In the genomic region with DNA sequence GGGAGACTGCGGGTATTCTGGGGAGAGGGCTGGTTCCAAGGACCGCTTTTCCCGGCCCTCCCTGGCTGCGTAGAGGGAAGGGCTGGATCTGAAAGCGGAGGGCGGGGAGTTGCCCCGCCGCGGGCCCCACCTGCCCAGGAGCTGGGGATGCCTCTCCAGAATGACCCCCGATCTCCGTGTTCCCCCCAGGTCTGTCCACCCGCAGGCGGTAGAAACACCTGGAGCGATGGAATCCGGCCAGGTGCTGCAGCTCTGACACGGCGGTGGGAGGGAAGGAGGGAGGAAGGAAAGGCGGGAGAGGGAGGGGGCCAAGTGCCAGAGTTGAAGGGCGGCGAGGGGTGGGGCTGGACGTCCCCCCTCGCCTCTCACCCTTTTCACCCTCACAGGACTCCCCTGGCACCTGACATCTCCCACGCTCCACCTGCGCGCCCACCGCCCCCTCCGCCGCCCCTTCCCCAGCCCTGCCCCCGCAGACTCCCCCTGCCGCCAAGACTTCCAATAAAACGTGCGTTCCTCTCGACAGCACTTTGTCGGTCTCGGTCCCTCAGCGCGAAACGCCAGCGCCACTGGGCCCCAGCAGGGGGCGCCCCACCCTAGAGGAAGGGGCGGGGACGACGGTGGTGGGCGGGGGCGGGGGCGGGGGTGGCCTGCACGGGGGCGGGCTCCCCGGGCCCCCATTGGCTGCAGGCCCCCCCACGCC, we compare ENCODE assay signal across 9 cellular contexts. TPM values are rescaled to one million over a fixed set of nuclear protein-coding genes. Genes with fewer than 3 reads are reported as not detected.
DNase-seq lines count a peak whose midpoint lies in the region; ATAC-seq and TF ChIP-seq lines count a peak whose summit lies in the region.
"Had no signal": no experiment of that assay in that cellular context is flagged by ENCODE, and none has a peak within 500 bp of the region (broad histone marks: within the 10 kb centered on the region; RNA-seq: fewer than 3 reads in every experiment).

No MANE protein-coding gene starts in this region.

- H3K36me3 ChIP-seq in ES-I3 (ENCODE audit: insufficient read depth, low read length) (no peaks in the 10 kb centered on the region; the same call in 1 of the 2 replicates), ovary (no peaks in the 10 kb centered on the region)

- H3K27ac ChIP-seq in ovary, result peak overlapping the region in 1 of 2 donors; percentile 38

- peak; percentile 4 for ATAC-seq in esophagus mucosa
- no peak for ATAC-seq in HG03432 (IDR thresholded peaks at IDR 0.05; ENCODE audit: unreplicated experiment)
- no peak for ATAC-seq in HG03159 (IDR thresholded peaks at IDR 0.05; ENCODE audit: unreplicated experiment)
- no peak for ATAC-seq in HG03095 (IDR thresholded peaks at IDR 0.05; ENCODE audit: unreplicated experiment)

- H3K4me1 ChIP-seq in ES-I3 (ENCODE audit: insufficient read depth, low read length) (peaks cover 25% of the 10 kb centered on the region), ovary (ENCODE audit: insufficient read depth) (peaks cover 12% of the 10 kb centered on the region)

- no peak for TF ChIP-seq EP300 in ovary (IDR thresholded peaks at IDR 0.05)

- WGBS in ovary, 3 donors, result 3 to 15% (median 9%) methylated on average over 32 to 49 of the region's 50 CpGs

- TF ChIP-seq POLR2A in ovary (IDR thresholded peaks at IDR 0.05), result no peak

- DNase-seq in NCI-H2171 treated with DMSO at 0.1 percent for 48 hours (lab: John Stamatoyannopoulos, UW) (peak; percentile 69), ovary (peak in 4 of 5 donors; percentile 66 to 77 (median 72))
- DNase-seq in activated CD8-positive, alpha-beta memory T cell treated with anti-CD3 and anti-CD28 coated beads, Interleukin-2, amount 50 U/mL, for 48 hours, result peak; percentile 87

- intact Hi-C loops in ovary (cut with DNase I), result loop anchor here in 2 of 4 donors (5.0 kb wide), 1 partner anchor 125 kb away; a partner anchor contains a TSS

- TF ChIP-seq CTCF in ovary (IDR thresholded peaks at IDR 0.05), result no peak

- no peaks in the 10 kb centered on the region for H3K27me3 ChIP-seq in ovary

- H3K9ac ChIP-seq in ES-I3 (ENCODE audit: low read depth, low read length), result peak overlapping the region; percentile 65

- H3K9me3 ChIP-seq in ES-I3 (ENCODE audit: control insufficient read depth, insufficient read depth, low read length), result no peaks in the 10 kb centered on the region
- H3K9me3 ChIP-seq in ovary, result no peaks in the 10 kb centered on the region

- H3K4me3 ChIP-seq in ovary, result no peak overlapping the region

RNA-seq across cellular contexts. Expression of a gene that starts 0.4 kb away (rescaled TPM):
- not detected for total RNA-seq in esophagus mucosa
- total RNA-seq in ovary, result 1 to 10 TPM in 3 of 7 donors, under 1 TPM in 3, not detected in 1; 0.30 to 2.8 (median 1.0) TPM
- under 1 TPM in 1 of 2 donors, not detected in 1; 0.38 TPM for polyA plus RNA-seq in ovary
- total RNA-seq: activated CD8-positive, alpha-beta memory T cell treated with anti-CD3 and anti-CD28 coated beads for 36 hours had no signal

RNA-seq across cellular contexts. Expression of a gene that starts 4.1 kb away (rescaled TPM):
- 2.1 TPM for total RNA-seq in esophagus mucosa
- 100 to 1,000 TPM in 3 of 7 donors, 10 to 100 TPM in 4; 26.7 to 204 (median 95.8) TPM for total RNA-seq in ovary
- 100 to 1,000 TPM in 1 of 2 donors, 10 to 100 TPM in 1; 88.5 to 134 TPM for polyA plus RNA-seq in ovary
- total RNA-seq: activated CD8-positive, alpha-beta memory T cell treated with anti-CD3 and anti-CD28 coated beads for 36 hours had no signal

RNA-seq across cellular contexts. Expression of a gene that starts 7.8 kb away (rescaled TPM):
- total RNA-seq in esophagus mucosa, result 1.4 TPM
- 1 to 10 TPM; 1.9 to 7.5 (median 3.8) TPM for total RNA-seq in ovary
- 10 to 100 TPM; 11.9 to 13.3 TPM for polyA plus RNA-seq in ovary
- total RNA-seq: activated CD8-positive, alpha-beta memory T cell treated with anti-CD3 and anti-CD28 coated beads for 36 hours had no signal

RNA-seq across cellular contexts. Expression of a gene that starts 11.9 kb away (rescaled TPM):
- total RNA-seq in esophagus mucosa (114 TPM), ovary (10 to 100 TPM in 6 of 7 donors, 1 to 10 TPM in 1; 8.2 to 37.1 (median 17.9) TPM)
- 10 to 100 TPM; 31.2 to 79.3 TPM for polyA plus RNA-seq in ovary

RNA-seq across cellular contexts. Expression of a gene that starts 27.1 kb away (rescaled TPM):
- total RNA-seq in esophagus mucosa, result 736 TPM
- 10 to 100 TPM in 1 of 7 donors, 1 to 10 TPM in 4, under 1 TPM in 1, not detected in 1; 0.25 to 33.2 (median 4.1) TPM for total RNA-seq in ovary
- polyA plus RNA-seq in ovary, result under 1 TPM in 1 of 2 donors, not detected in 1; 0.23 TPM
- total RNA-seq: activated CD8-positive, alpha-beta memory T cell treated with anti-CD3 and anti-CD28 coated beads for 36 hours had no signal
